Comparison of ENCODE assay signal across 1 cellular context in the genomic region with DNA sequence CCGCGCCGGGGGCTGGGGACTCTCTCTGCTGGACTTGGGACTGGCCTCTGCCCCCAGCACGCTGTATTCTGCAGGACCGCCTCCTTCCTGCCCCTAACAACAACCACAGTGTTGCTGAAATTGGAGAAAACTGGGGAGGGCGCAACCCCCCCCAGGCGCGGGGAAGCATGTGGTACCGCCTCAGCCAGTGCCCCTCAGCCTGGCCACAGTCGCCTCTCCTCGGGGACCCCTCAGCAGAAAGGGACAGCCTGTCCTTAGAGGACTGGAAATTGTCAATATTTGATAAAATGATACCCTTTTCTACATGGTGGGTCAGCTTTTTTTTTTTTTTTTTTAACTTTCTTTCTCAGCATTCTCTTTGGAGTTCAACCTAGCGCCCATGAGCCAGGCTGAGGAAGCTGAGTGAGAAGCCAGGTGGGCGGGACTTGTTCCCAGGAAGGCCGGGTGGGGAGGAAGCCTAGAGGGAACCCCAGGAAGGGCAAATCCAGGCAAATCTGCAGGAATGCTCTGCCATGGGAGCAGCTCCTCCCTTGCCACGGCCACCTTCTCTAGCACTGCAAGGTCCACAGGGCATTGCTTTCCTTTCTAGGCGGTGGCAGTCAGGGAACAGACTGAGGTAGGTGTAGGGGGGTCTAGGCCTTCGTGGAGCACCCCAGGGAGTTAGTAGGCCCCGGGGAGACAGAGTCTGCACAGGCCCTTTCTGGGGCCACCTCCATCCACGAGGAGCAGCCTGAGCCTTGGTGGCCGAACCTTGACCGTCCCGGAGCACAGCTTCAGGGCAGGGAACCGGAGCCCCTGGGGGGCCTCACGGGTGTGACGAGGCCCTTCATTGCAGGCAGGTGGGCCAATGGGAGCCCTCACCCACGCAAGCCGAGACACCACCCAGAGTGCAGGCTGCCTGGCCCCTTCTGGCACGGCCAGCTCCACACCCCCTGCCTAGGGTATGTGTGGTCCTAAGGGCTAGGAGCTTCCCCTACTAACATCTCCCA.
A peak's percentile ranks its signal among the peaks of the same experiment; 100 is the strongest.
TF ChIP-seq lines count a peak whose summit lies in the region.

No MANE protein-coding gene starts in this region.

TF ChIP-seq in HepG2, 621 proteins besides CTCF, POLR2A, EP300 and RAD21 (continued from another document and continues in another):
- TF ChIP-seq, protein P1, sequence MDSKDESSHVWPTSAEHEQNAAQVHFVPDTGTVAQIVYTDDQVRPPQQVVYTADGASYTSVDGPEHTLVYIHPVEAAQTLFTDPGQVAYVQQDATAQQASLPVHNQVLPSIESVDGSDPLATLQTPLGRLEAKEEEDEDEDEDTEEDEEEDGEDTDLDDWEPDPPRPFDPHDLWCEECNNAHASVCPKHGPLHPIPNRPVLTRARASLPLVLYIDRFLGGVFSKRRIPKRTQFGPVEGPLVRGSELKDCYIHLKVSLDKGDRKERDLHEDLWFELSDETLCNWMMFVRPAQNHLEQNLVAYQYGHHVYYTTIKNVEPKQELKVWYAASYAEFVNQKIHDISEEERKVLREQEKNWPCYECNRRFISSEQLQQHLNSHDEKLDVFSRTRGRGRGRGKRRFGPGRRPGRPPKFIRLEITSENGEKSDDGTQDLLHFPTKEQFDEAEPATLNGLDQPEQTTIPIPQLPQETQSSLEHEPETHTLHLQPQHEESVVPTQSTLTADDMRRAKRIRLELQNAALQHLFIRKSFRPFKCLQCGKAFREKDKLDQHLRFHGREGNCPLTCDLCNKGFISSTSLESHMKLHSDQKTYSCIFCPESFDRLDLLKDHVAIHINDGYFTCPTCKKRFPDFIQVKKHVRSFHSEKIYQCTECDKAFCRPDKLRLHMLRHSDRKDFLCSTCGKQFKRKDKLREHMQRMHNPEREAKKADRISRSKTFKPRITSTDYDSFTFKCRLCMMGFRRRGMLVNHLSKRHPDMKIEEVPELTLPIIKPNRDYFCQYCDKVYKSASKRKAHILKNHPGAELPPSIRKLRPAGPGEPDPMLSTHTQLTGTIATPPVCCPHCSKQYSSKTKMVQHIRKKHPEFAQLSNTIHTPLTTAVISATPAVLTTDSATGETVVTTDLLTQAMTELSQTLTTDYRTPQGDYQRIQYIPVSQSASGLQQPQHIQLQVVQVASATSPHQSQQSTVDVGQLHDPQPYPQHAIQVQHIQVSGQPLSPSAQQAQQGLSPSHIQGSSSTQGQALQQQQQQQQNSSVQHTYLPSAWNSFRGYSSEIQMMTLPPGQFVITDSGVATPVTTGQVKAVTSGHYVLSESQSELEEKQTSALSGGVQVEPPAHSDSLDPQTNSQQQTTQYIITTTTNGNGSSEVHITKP (CRISPR knock-in tag; IDR thresholded peaks at IDR 0.05; ENCODE audit: low read depth): 0 out of 2 replicates have a peak, but pooled peaks have one; percentile 49
- TF ChIP-seq ZFP62 (CRISPR knock-in tag; IDR thresholded peaks at IDR 0.05) (no peak), NFYC (CRISPR knock-in tag; IDR thresholded peaks at IDR 0.05) (0 out of 2 replicates have a peak, but pooled peaks have one; percentile 10), HNF4G (IDR thresholded peaks at IDR 0.05; ENCODE audit: borderline replicate concordance, low read depth, low read length) (peak; percentile 91), HNF4G (CRISPR knock-in tag; IDR thresholded peaks at IDR 0.05; ENCODE audit: borderline replicate concordance, low read depth) (peak; percentile 84; the same call in 1 of the 2 replicates), XBP1 (CRISPR knock-in tag; IDR thresholded peaks at IDR 0.05) (no peak), MYC (CRISPR knock-in tag; IDR thresholded peaks at IDR 0.05; ENCODE audit: borderline replicate concordance) (peak; percentile 81; the same call in 1 of the 2 replicates), ZFX (CRISPR knock-in tag; IDR thresholded peaks at IDR 0.05; ENCODE audit: low read depth) (peak; percentile 61), ASH2L (IDR thresholded peaks at IDR 0.05; ENCODE audit: insufficient read length, low read depth, low read length) (peak; percentile 44), ZNF20 (CRISPR knock-in tag; IDR thresholded peaks at IDR 0.05) (no peak), MTA1 (CRISPR knock-in tag; IDR thresholded peaks at IDR 0.05; ENCODE audit: borderline replicate concordance) (peak; percentile 67; the same call in 1 of the 2 replicates), KAT8 (CRISPR knock-in tag; IDR thresholded peaks at IDR 0.05) (no peak), ZNF382 (CRISPR knock-in tag; IDR thresholded peaks at IDR 0.05; ENCODE audit: borderline replicate concordance) (no peak), NFYB (CRISPR knock-in tag; IDR thresholded peaks at IDR 0.05) (no peak), NFRKB (IDR thresholded peaks at IDR 0.05) (no peak), SIX1 (CRISPR knock-in tag; IDR thresholded peaks at IDR 0.05; ENCODE audit: borderline replicate concordance) (peak; percentile 20; the same call in 1 of the 2 replicates), SP4 (CRISPR knock-in tag; IDR thresholded peaks at IDR 0.05) (no peak; the same call in 1 of the 2 replicates), RBFOX2 (IDR thresholded peaks at IDR 0.05; ENCODE audit: low read depth, low read length) (peak; percentile 22; the same call in 1 of the 2 replicates), CBX1 (IDR thresholded peaks at IDR 0.05; ENCODE audit: low read depth) (no peak), POLR2AphosphoS5 (IDR thresholded peaks at IDR 0.05; ENCODE audit: low read depth, low read length) (no peak), FLYWCH1 (CRISPR knock-in tag; IDR thresholded peaks at IDR 0.05) (0 out of 2 replicates have a peak, but pooled peaks have one; percentile 46), ZFP36L1 (CRISPR knock-in tag; IDR thresholded peaks at IDR 0.05) (0 out of 2 replicates have a peak, but pooled peaks have one; percentile 64), SIN3A (IDR thresholded peaks at IDR 0.05; ENCODE audit: borderline replicate concordance, low read depth, low read length) (0 out of 2 replicates have a peak, but pooled peaks have one; percentile 48), ZNF441 (CRISPR knock-in tag; IDR thresholded peaks at IDR 0.05; ENCODE audit: borderline replicate concordance) (0 out of 2 replicates have a peak, but pooled peaks have one; percentile 18), REXO4 (CRISPR knock-in tag; IDR thresholded peaks at IDR 0.05; ENCODE audit: borderline replicate concordance) (no peak), NONO (IDR thresholded peaks at IDR 0.05) (no peak), NONO (CRISPR knock-in tag; conservative IDR thresholded peaks at IDR 0.05) (0 out of 2 replicates have a peak, but pooled peaks have one; percentile 21), ZNF510 (CRISPR knock-in tag; IDR thresholded peaks at IDR 0.05; ENCODE audit: low read depth) (peak; percentile 72; the same call in 1 of the 2 replicates), ZBTB7B (CRISPR knock-in tag; IDR thresholded peaks at IDR 0.05) (peak; percentile 67; the same call in 1 of the 2 replicates), ZEB1 (IDR thresholded peaks at IDR 0.05; ENCODE audit: insufficient replicate concordance, low read depth) (no peak), ZNF607 (CRISPR knock-in tag; IDR thresholded peaks at IDR 0.05; ENCODE audit: borderline replicate concordance) (peak; percentile 59; the same call in 1 of the 2 replicates), FOXJ3 (CRISPR knock-in tag; IDR thresholded peaks at IDR 0.05; ENCODE audit: borderline replicate concordance) (no peak)
- TF ChIP-seq, protein P2, sequence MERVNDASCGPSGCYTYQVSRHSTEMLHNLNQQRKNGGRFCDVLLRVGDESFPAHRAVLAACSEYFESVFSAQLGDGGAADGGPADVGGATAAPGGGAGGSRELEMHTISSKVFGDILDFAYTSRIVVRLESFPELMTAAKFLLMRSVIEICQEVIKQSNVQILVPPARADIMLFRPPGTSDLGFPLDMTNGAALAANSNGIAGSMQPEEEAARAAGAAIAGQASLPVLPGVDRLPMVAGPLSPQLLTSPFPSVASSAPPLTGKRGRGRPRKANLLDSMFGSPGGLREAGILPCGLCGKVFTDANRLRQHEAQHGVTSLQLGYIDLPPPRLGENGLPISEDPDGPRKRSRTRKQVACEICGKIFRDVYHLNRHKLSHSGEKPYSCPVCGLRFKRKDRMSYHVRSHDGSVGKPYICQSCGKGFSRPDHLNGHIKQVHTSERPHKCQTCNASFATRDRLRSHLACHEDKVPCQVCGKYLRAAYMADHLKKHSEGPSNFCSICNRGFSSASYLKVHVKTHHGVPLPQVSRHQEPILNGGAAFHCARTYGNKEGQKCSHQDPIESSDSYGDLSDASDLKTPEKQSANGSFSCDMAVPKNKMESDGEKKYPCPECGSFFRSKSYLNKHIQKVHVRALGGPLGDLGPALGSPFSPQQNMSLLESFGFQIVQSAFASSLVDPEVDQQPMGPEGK (CRISPR knock-in tag; IDR thresholded peaks at IDR 0.05): peak; percentile 100
- TF ChIP-seq, protein P3, sequence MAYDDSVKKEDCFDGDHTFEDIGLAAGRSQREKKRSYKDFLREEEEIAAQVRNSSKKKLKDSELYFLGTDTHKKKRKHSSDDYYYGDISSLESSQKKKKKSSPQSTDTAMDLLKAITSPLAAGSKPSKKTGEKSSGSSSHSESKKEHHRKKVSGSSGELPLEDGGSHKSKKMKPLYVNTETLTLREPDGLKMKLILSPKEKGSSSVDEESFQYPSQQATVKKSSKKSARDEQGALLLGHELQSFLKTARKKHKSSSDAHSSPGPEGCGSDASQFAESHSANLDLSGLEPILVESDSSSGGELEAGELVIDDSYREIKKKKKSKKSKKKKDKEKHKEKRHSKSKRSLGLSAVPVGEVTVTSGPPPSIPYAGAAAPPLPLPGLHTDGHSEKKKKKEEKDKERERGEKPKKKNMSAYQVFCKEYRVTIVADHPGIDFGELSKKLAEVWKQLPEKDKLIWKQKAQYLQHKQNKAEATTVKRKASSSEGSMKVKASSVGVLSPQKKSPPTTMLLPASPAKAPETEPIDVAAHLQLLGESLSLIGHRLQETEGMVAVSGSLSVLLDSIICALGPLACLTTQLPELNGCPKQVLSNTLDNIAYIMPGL (CRISPR knock-in tag; IDR thresholded peaks at IDR 0.05; ENCODE audit: borderline replicate concordance in 1 of 2, low read depth in 1 of 2): 0 out of 4 replicates have a peak, but pooled peaks of 1 of the 2 experiments have one; percentile 41
- TF ChIP-seq, protein P4, sequence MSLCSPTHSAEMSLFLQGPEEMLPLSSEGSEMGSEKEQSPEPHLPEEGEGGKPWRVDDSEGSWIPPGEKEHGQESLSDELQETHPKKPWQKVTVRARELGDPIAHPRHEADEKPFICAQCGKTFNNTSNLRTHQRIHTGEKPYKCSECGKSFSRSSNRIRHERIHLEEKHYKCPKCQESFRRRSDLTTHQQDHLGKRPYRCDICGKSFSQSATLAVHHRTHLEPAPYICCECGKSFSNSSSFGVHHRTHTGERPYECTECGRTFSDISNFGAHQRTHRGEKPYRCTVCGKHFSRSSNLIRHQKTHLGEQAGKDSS (CRISPR knock-in tag; IDR thresholded peaks at IDR 0.05; ENCODE audit: borderline replicate concordance, low read depth): peak; percentile 49; the same call in 1 of the 2 replicates
- TF ChIP-seq, protein P5, sequence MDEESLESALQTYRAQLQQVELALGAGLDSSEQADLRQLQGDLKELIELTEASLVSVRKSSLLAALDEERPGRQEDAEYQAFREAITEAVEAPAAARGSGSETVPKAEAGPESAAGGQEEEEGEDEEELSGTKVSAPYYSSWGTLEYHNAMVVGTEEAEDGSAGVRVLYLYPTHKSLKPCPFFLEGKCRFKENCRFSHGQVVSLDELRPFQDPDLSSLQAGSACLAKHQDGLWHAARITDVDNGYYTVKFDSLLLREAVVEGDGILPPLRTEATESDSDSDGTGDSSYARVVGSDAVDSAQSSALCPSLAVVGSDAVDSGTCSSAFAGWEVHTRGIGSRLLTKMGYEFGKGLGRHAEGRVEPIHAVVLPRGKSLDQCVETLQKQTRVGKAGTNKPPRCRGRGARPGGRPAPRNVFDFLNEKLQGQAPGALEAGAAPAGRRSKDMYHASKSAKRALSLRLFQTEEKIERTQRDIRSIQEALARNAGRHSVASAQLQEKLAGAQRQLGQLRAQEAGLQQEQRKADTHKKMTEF (CRISPR knock-in tag; IDR thresholded peaks at IDR 0.05): peak; percentile 32; the same call in 1 of the 2 replicates
- TF ChIP-seq, protein P6, sequence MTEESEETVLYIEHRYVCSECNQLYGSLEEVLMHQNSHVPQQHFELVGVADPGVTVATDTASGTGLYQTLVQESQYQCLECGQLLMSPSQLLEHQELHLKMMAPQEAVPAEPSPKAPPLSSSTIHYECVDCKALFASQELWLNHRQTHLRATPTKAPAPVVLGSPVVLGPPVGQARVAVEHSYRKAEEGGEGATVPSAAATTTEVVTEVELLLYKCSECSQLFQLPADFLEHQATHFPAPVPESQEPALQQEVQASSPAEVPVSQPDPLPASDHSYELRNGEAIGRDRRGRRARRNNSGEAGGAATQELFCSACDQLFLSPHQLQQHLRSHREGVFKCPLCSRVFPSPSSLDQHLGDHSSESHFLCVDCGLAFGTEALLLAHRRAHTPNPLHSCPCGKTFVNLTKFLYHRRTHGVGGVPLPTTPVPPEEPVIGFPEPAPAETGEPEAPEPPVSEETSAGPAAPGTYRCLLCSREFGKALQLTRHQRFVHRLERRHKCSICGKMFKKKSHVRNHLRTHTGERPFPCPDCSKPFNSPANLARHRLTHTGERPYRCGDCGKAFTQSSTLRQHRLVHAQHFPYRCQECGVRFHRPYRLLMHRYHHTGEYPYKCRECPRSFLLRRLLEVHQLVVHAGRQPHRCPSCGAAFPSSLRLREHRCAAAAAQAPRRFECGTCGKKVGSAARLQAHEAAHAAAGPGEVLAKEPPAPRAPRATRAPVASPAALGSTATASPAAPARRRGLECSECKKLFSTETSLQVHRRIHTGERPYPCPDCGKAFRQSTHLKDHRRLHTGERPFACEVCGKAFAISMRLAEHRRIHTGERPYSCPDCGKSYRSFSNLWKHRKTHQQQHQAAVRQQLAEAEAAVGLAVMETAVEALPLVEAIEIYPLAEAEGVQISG (CRISPR knock-in tag; IDR thresholded peaks at IDR 0.05): peak; percentile 36
- TF ChIP-seq, protein P7, sequence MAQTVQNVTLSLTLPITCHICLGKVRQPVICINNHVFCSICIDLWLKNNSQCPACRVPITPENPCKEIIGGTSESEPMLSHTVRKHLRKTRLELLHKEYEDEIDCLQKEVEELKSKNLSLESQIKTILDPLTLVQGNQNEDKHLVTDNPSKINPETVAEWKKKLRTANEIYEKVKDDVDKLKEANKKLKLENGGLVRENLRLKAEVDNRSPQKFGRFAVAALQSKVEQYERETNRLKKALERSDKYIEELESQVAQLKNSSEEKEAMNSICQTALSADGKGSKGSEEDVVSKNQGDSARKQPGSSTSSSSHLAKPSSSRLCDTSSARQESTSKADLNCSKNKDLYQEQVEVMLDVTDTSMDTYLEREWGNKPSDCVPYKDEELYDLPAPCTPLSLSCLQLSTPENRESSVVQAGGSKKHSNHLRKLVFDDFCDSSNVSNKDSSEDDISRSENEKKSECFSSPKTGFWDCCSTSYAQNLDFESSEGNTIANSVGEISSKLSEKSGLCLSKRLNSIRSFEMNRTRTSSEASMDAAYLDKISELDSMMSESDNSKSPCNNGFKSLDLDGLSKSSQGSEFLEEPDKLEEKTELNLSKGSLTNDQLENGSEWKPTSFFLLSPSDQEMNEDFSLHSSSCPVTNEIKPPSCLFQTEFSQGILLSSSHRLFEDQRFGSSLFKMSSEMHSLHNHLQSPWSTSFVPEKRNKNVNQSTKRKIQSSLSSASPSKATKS (CRISPR knock-in tag; IDR thresholded peaks at IDR 0.05): no peak
- TF ChIP-seq, protein P8, sequence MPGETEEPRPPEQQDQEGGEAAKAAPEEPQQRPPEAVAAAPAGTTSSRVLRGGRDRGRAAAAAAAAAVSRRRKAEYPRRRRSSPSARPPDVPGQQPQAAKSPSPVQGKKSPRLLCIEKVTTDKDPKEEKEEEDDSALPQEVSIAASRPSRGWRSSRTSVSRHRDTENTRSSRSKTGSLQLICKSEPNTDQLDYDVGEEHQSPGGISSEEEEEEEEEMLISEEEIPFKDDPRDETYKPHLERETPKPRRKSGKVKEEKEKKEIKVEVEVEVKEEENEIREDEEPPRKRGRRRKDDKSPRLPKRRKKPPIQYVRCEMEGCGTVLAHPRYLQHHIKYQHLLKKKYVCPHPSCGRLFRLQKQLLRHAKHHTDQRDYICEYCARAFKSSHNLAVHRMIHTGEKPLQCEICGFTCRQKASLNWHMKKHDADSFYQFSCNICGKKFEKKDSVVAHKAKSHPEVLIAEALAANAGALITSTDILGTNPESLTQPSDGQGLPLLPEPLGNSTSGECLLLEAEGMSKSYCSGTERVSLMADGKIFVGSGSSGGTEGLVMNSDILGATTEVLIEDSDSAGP (CRISPR knock-in tag; IDR thresholded peaks at IDR 0.05; ENCODE audit: borderline replicate concordance): peak; percentile 33; the same call in 1 of the 2 replicates
